In genomic region chr1:203629509-203630082, GRCh38 we compare ENCODE assay signal across 8 cellular contexts. TPM values are rescaled to one million over a fixed set of nuclear protein-coding genes. Genes with fewer than 3 reads are reported as not detected.
A peak's percentile ranks its signal among the peaks of the same experiment; 100 is the strongest.
DNase-seq lines count a peak whose midpoint lies in the region; ATAC-seq lines count a peak whose summit lies in the region.

No MANE protein-coding gene starts in this region.

- H3K4me1 Mint-ChIP-seq in activated naive CD8-positive, alpha-beta T cell (ENCODE audit: low read depth): peaks cover 63% of the 10 kb centered on the region

- peak; percentile 14 for DNase-seq in DMS79 (lab: John Stamatoyannopoulos, UW)
- peak; percentile 29 for DNase-seq in NCI-H526 treated with DMSO at 0.1 percent for 48 hours (lab: John Stamatoyannopoulos, UW)
- peak; percentile 84 for DNase-seq in left cardiac atrium
- DNase-seq in posterior vena cava (ENCODE audit: low spot score): peak; percentile 87
- no peak for DNase-seq in NCI-H1092 treated with DMSO at 0.1 percent for 48 hours (lab: John Stamatoyannopoulos, UW)
- no peak for DNase-seq in RKO (ENCODE audit: low spot score)

- ATAC-seq in left cardiac atrium (peak; percentile 58 to 62), HG02852 (IDR thresholded peaks at IDR 0.05; ENCODE audit: unreplicated experiment) (no peak)

- H3K9me3 Mint-ChIP-seq in activated naive CD8-positive, alpha-beta T cell (ENCODE audit: low read depth): no peaks in the 10 kb centered on the region

- peak overlapping the region; percentile 86 for H3K4me3 Mint-ChIP-seq in activated naive CD8-positive, alpha-beta T cell

- intact Hi-C loops in left cardiac atrium (cut with DNase I) (loop anchor here (2.0 to 5.0 kb wide), 4 partner anchors 43 to 122 kb away; no protein-coding TSS in a partner anchor), posterior vena cava (cut with DNase I) (loop anchor here (2.0 to 10.0 kb wide), 4 partner anchors 63 to 125 kb away; no protein-coding TSS in a partner anchor)

- no peaks in the 10 kb centered on the region for H3K27me3 Mint-ChIP-seq in activated naive CD8-positive, alpha-beta T cell

- peak overlapping the region; percentile 81 for H3K27ac Mint-ChIP-seq in activated naive CD8-positive, alpha-beta T cell

- peaks cover 5% of the 10 kb centered on the region for H3K36me3 Mint-ChIP-seq in activated naive CD8-positive, alpha-beta T cell

RNA-seq across cellular contexts. Expression of gene ATP2B4, which starts 3.0 kb away (rescaled TPM):
- total RNA-seq in left cardiac atrium (100 to 1,000 TPM in 1 of 2 donors, 10 to 100 TPM in 1; 81.4 to 102 TPM), posterior vena cava (100 to 1,000 TPM; 245 to 250 TPM)

Comparison
In these comparisons a context has a peak if more than half of its experiments do, and no peak if none do; other contexts are left out.
1. DNase-seq: peak in DMS79 (single experiment), NCI-H526 treated with DMSO at 0.1 percent for 48 hours (single experiment), left cardiac atrium (single experiment) and posterior vena cava (single experiment); none in NCI-H1092 treated with DMSO at 0.1 percent for 48 hours (single experiment) and RKO (single experiment).